ENCODE assay signal across 1 cellular context in the genomic region with DNA sequence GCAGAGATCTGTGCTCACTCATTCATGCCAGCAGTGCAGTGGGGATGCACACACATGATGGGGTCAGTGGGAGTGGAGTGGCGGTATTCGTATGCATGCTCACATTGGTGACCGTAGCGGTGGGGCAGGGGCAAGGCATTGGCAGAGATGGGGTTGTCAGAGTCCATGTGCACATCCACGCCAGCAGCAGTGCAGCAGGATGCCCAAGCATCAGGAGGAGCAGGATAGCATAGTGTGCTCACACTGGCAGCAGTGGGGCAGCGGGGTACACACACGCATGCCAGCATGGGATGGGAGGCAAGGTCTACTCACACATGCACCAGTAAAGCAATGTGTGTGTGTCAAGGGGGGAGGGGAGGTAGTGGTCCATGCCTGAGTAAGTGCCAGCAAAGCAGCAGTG.
TF ChIP-seq lines count a peak whose summit lies in the region.

No MANE protein-coding gene starts in this region.

TF ChIP-seq in H1, 55 proteins besides CTCF, POLR2A, EP300 and RAD21:
- TF ChIP-seq KDM4A (IDR thresholded peaks at IDR 0.05; ENCODE audit: low read depth, low read length, severe bottlenecking) (no peak), TAF1 (IDR thresholded peaks at IDR 0.05; ENCODE audit: low read depth, low read length) (no peak), TBP (IDR thresholded peaks at IDR 0.05; ENCODE audit: low read depth, low read length) (no peak), CBX5 (IDR thresholded peaks at IDR 0.05; ENCODE audit: low read depth, low read length) (no peak), RNF2 (IDR thresholded peaks at IDR 0.05; ENCODE audit: borderline replicate concordance, low read depth, low read length, missing control alignments, poor library complexity, severe bottlenecking) (no peak), PHF8 (conservative IDR thresholded peaks at IDR 0.05; ENCODE audit: low read depth, low read length) (no peak), TEAD4 (IDR thresholded peaks at IDR 0.05; ENCODE audit: low read depth, low read length) (no peak)
- TF ChIP-seq, protein P1, sequence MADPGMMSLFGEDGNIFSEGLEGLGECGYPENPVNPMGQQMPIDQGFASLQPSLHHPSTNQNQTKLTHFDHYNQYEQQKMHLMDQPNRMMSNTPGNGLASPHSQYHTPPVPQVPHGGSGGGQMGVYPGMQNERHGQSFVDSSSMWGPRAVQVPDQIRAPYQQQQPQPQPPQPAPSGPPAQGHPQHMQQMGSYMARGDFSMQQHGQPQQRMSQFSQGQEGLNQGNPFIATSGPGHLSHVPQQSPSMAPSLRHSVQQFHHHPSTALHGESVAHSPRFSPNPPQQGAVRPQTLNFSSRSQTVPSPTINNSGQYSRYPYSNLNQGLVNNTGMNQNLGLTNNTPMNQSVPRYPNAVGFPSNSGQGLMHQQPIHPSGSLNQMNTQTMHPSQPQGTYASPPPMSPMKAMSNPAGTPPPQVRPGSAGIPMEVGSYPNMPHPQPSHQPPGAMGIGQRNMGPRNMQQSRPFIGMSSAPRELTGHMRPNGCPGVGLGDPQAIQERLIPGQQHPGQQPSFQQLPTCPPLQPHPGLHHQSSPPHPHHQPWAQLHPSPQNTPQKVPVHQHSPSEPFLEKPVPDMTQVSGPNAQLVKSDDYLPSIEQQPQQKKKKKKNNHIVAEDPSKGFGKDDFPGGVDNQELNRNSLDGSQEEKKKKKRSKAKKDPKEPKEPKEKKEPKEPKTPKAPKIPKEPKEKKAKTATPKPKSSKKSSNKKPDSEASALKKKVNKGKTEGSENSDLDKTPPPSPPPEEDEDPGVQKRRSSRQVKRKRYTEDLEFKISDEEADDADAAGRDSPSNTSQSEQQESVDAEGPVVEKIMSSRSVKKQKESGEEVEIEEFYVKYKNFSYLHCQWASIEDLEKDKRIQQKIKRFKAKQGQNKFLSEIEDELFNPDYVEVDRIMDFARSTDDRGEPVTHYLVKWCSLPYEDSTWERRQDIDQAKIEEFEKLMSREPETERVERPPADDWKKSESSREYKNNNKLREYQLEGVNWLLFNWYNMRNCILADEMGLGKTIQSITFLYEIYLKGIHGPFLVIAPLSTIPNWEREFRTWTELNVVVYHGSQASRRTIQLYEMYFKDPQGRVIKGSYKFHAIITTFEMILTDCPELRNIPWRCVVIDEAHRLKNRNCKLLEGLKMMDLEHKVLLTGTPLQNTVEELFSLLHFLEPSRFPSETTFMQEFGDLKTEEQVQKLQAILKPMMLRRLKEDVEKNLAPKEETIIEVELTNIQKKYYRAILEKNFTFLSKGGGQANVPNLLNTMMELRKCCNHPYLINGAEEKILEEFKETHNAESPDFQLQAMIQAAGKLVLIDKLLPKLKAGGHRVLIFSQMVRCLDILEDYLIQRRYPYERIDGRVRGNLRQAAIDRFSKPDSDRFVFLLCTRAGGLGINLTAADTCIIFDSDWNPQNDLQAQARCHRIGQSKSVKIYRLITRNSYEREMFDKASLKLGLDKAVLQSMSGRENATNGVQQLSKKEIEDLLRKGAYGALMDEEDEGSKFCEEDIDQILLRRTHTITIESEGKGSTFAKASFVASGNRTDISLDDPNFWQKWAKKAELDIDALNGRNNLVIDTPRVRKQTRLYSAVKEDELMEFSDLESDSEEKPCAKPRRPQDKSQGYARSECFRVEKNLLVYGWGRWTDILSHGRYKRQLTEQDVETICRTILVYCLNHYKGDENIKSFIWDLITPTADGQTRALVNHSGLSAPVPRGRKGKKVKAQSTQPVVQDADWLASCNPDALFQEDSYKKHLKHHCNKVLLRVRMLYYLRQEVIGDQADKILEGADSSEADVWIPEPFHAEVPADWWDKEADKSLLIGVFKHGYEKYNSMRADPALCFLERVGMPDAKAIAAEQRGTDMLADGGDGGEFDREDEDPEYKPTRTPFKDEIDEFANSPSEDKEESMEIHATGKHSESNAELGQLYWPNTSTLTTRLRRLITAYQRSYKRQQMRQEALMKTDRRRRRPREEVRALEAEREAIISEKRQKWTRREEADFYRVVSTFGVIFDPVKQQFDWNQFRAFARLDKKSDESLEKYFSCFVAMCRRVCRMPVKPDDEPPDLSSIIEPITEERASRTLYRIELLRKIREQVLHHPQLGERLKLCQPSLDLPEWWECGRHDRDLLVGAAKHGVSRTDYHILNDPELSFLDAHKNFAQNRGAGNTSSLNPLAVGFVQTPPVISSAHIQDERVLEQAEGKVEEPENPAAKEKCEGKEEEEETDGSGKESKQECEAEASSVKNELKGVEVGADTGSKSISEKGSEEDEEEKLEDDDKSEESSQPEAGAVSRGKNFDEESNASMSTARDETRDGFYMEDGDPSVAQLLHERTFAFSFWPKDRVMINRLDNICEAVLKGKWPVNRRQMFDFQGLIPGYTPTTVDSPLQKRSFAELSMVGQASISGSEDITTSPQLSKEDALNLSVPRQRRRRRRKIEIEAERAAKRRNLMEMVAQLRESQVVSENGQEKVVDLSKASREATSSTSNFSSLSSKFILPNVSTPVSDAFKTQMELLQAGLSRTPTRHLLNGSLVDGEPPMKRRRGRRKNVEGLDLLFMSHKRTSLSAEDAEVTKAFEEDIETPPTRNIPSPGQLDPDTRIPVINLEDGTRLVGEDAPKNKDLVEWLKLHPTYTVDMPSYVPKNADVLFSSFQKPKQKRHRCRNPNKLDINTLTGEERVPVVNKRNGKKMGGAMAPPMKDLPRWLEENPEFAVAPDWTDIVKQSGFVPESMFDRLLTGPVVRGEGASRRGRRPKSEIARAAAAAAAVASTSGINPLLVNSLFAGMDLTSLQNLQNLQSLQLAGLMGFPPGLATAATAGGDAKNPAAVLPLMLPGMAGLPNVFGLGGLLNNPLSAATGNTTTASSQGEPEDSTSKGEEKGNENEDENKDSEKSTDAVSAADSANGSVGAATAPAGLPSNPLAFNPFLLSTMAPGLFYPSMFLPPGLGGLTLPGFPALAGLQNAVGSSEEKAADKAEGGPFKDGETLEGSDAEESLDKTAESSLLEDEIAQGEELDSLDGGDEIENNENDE (IDR thresholded peaks at IDR 0.05; ENCODE audit: insufficient replicate concordance, low read length) = no peak
- TF ChIP-seq, protein P2, sequence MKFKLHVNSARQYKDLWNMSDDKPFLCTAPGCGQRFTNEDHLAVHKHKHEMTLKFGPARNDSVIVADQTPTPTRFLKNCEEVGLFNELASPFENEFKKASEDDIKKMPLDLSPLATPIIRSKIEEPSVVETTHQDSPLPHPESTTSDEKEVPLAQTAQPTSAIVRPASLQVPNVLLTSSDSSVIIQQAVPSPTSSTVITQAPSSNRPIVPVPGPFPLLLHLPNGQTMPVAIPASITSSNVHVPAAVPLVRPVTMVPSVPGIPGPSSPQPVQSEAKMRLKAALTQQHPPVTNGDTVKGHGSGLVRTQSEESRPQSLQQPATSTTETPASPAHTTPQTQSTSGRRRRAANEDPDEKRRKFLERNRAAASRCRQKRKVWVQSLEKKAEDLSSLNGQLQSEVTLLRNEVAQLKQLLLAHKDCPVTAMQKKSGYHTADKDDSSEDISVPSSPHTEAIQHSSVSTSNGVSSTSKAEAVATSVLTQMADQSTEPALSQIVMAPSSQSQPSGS (IDR thresholded peaks at IDR 0.05; ENCODE audit: low read length) = no peak
